Comparison of ENCODE assay signal across 19 cellular contexts in the genomic region with DNA sequence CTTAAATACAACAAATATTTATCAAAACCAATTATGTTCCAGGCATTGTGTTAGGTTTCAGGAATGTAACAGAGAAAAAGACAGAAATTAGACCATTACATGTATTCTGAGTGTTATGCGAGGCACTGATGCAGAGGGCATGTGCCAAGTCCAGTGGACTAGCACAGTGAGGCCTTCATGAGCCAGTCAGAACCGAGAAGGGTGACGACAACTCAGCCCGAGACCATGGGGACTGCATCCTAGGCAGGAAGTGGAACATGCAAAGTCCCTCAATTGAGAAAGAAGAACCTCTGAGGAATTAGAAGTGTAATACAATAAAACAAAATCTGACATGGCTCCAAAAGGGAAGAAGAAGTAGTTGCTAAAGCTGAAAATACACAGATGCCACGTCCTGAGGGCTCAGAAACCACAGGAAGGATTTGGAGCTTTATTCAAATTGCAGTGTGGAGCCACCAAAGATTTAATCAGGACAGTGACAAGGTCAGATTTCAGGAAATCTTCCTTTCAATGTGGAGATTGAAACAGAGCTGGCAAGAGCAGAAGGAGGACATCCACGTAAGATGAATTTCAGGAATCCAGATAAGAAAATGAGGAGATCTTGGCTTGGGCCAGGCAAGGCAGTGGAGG.
A peak's percentile ranks its signal among the peaks of the same experiment; 100 is the strongest.
DNase-seq lines count a peak whose midpoint lies in the region; ATAC-seq and TF ChIP-seq lines count a peak whose summit lies in the region.
"Had no signal": no experiment of that assay in that cellular context is flagged by ENCODE, and none has a peak within 500 bp of the region (broad histone marks: within the 10 kb centered on the region; RNA-seq: fewer than 3 reads in every experiment).

No MANE protein-coding gene starts in this region.

- no peaks in the 10 kb centered on the region for H3K9me3 Mint-ChIP-seq in activated CD4-positive, alpha-beta T cell treated with anti-CD3 and anti-CD28 coated beads, Interleukin-2, amount 10 ng/mL, durations not matched to agents 7 days and 5 days
- H3K9me3 Mint-ChIP-seq: activated naive CD8-positive, alpha-beta T cell treated with anti-CD3 and anti-CD28 coated beads for 36 hours; CD4-positive, alpha-beta T cell; stimulated activated naive CD8-positive, alpha-beta T cell treated with anti-CD3 and anti-CD28 coated beads, Interleukin-15, amount 100 ng/mL, for 72 hours; T-helper 1 cell treated with Interleukin-12 subunit alpha and Interleukin-12 subunit beta and Interleukin-4 antibody, amounts not matched to agents 30 μg/mL and 1 μg/mL, for 36 hours had no signal

- POLR2A ChIA-PET in activated CD4-positive, alpha-beta T cell treated with anti-CD3 and anti-CD28 coated beads, Interleukin-2, amount 10 ng/mL, durations not matched to agents 7 days and 5 days (lab: Charles Lee): no interaction called here

- CTCF ChIA-PET in activated CD4-positive, alpha-beta T cell treated with anti-CD3 and anti-CD28 coated beads, Interleukin-2, amount 10 ng/mL, durations not matched to agents 7 days and 5 days (lab: Charles Lee): no interaction called here

- TF ChIP-seq CTCF in osteoblast (IDR thresholded peaks at IDR 0.05; ENCODE audit: extremely low read depth, low read depth, low read length): no peak

- DNase-seq in osteoblast (ENCODE audit: insufficient read length, low spot score, missing footprints) (no peak), G401 (ENCODE audit: low spot score) (no peak), anterior cingulate cortex (lab: John Stamatoyannopoulos, UW) (no peak)
- DNase-seq in activated CD4-positive, alpha-beta T cell treated with anti-CD3 and anti-CD28 coated beads, Interleukin-2, amount 10 ng/mL, durations not matched to agents 7 days and 5 days: no peak
- DNase-seq: activated CD4-positive, CD25-positive, alpha-beta regulatory T cell treated with anti-CD3 and anti-CD28 coated beads, Interleukin-2, amount 50 U/mL, for 72 hours; activated naive CD8-positive, alpha-beta T cell treated with anti-CD3 and anti-CD28 coated beads for 36 hours; activated T-cell treated with anti-CD3 and anti-CD28 coated beads for 4 hours; CD4-positive, alpha-beta T cell; cerebellar nuclear complex; left colon; naive thymus-derived CD8-positive, alpha-beta T cell; NCI-H1092; NCI-H446; stimulated activated naive CD8-positive, alpha-beta T cell treated with anti-CD3 and anti-CD28 coated beads, Interleukin-15, amount 100 ng/mL, for 72 hours had no signal

- H3K4me1 ChIP-seq in osteoblast (ENCODE audit: insufficient read depth, low read length): peaks cover 36% of the 10 kb centered on the region

- no peak overlapping the region for H3K4me2 ChIP-seq in osteoblast (ENCODE audit: insufficient read depth, low read length)

- no peaks in the 10 kb centered on the region for H3K27me3 ChIP-seq in osteoblast (ENCODE audit: insufficient read depth, low read length)

- H3K36me3 Mint-ChIP-seq in activated CD4-positive, alpha-beta T cell treated with anti-CD3 and anti-CD28 coated beads, Interleukin-2, amount 10 ng/mL, durations not matched to agents 7 days and 5 days (ENCODE audit: low read depth): no peaks in the 10 kb centered on the region
- H3K36me3 Mint-ChIP-seq: activated naive CD8-positive, alpha-beta T cell treated with anti-CD3 and anti-CD28 coated beads for 36 hours; naive thymus-derived CD8-positive, alpha-beta T cell had no signal

- peaks cover 8% of the 10 kb centered on the region for H3K79me2 ChIP-seq in osteoblast (ENCODE audit: insufficient read depth, low read length)

- no peaks in the 10 kb centered on the region for H3K4me1 Mint-ChIP-seq in activated CD4-positive, alpha-beta T cell treated with anti-CD3 and anti-CD28 coated beads, Interleukin-2, amount 10 ng/mL, durations not matched to agents 7 days and 5 days
- H3K4me1 Mint-ChIP-seq: activated naive CD8-positive, alpha-beta T cell treated with anti-CD3 and anti-CD28 coated beads for 36 hours; naive thymus-derived CD8-positive, alpha-beta T cell; stimulated activated naive CD8-positive, alpha-beta T cell treated with anti-CD3 and anti-CD28 coated beads, Interleukin-15, amount 100 ng/mL, for 72 hours had no signal

- in situ Hi-C loops in G401 (cut with HindIII; ENCODE audit: low sequenced_read_pairs): no loop called here

- H2AFZ ChIP-seq in osteoblast (ENCODE audit: low read length): no peak overlapping the region

- no peaks in the 10 kb centered on the region for H3K9me3 ChIP-seq in osteoblast (ENCODE audit: low read depth, low read length)

- no peak overlapping the region for H3K27ac Mint-ChIP-seq in activated CD4-positive, alpha-beta T cell treated with anti-CD3 and anti-CD28 coated beads, Interleukin-2, amount 10 ng/mL, durations not matched to agents 7 days and 5 days
- H3K27ac Mint-ChIP-seq: activated naive CD8-positive, alpha-beta T cell treated with anti-CD3 and anti-CD28 coated beads for 36 hours; CD4-positive, alpha-beta T cell; T-helper 1 cell treated with Interleukin-12 subunit alpha and Interleukin-12 subunit beta and Interleukin-4 antibody, amounts not matched to agents 30 μg/mL and 1 μg/mL, for 36 hours had no signal

- H3K27ac ChIP-seq in osteoblast (ENCODE audit: low read depth, low read length): peak overlapping the region; percentile 14

- no peaks in the 10 kb centered on the region for H3K36me3 ChIP-seq in osteoblast (ENCODE audit: insufficient read depth, low read length)

- ATAC-seq in GM18868 (IDR thresholded peaks at IDR 0.05; ENCODE audit: unreplicated experiment) (peak; percentile 58), GM21825 (IDR thresholded peaks at IDR 0.05; ENCODE audit: unreplicated experiment) (peak; percentile 64), SK-N-SH treated with all-trans-retinoic acid at 6 μM for 48 hours (peak; percentile 9; the same call in 1 of the 3 replicates)
- no peak for ATAC-seq in activated CD4-positive, CD25-positive, alpha-beta regulatory T cell treated with anti-CD3 and anti-CD28 coated beads, Interleukin-2, amount 50 U/mL, for 24 hours
- ATAC-seq: left colon; naive thymus-derived CD8-positive, alpha-beta T cell; stimulated activated naive CD8-positive, alpha-beta T cell treated with anti-CD3 and anti-CD28 coated beads, Interleukin-15, amount 100 ng/mL, for 72 hours had no signal

- no peaks in the 10 kb centered on the region for H3K27me3 Mint-ChIP-seq in activated CD4-positive, alpha-beta T cell treated with anti-CD3 and anti-CD28 coated beads, Interleukin-2, amount 10 ng/mL, durations not matched to agents 7 days and 5 days
- H3K27me3 Mint-ChIP-seq: activated naive CD8-positive, alpha-beta T cell treated with anti-CD3 and anti-CD28 coated beads for 36 hours; CD4-positive, alpha-beta T cell; stimulated activated naive CD8-positive, alpha-beta T cell treated with anti-CD3 and anti-CD28 coated beads, Interleukin-15, amount 100 ng/mL, for 72 hours had no signal

- H3K4me3 Mint-ChIP-seq in activated CD4-positive, alpha-beta T cell treated with anti-CD3 and anti-CD28 coated beads, Interleukin-2, amount 10 ng/mL, durations not matched to agents 7 days and 5 days: no peak overlapping the region
- H3K4me3 Mint-ChIP-seq: activated naive CD8-positive, alpha-beta T cell treated with anti-CD3 and anti-CD28 coated beads for 36 hours; CD4-positive, alpha-beta T cell; naive thymus-derived CD8-positive, alpha-beta T cell; stimulated activated naive CD8-positive, alpha-beta T cell treated with anti-CD3 and anti-CD28 coated beads, Interleukin-15, amount 100 ng/mL, for 72 hours; T-helper 1 cell treated with Interleukin-12 subunit alpha and Interleukin-12 subunit beta and Interleukin-4 antibody, amounts not matched to agents 30 μg/mL and 1 μg/mL, for 36 hours had no signal

- H3K4me3 ChIP-seq in osteoblast (ENCODE audit: insufficient read depth, low read length): no peak overlapping the region

- H4K20me1 ChIP-seq in osteoblast (ENCODE audit: insufficient read depth, low read length): no peaks in the 10 kb centered on the region

TF ChIP-seq in SK-N-SH treated with all-trans-retinoic acid at 6 μM for 48 hours, 23 proteins besides CTCF, POLR2A, EP300 and RAD21 (continues in another document):
- TF ChIP-seq, protein P1, sequence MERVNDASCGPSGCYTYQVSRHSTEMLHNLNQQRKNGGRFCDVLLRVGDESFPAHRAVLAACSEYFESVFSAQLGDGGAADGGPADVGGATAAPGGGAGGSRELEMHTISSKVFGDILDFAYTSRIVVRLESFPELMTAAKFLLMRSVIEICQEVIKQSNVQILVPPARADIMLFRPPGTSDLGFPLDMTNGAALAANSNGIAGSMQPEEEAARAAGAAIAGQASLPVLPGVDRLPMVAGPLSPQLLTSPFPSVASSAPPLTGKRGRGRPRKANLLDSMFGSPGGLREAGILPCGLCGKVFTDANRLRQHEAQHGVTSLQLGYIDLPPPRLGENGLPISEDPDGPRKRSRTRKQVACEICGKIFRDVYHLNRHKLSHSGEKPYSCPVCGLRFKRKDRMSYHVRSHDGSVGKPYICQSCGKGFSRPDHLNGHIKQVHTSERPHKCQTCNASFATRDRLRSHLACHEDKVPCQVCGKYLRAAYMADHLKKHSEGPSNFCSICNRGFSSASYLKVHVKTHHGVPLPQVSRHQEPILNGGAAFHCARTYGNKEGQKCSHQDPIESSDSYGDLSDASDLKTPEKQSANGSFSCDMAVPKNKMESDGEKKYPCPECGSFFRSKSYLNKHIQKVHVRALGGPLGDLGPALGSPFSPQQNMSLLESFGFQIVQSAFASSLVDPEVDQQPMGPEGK (CRISPR knock-in tag; IDR thresholded peaks at IDR 0.05; ENCODE audit: borderline replicate concordance): no peak
- no peak for TF ChIP-seq GLIS3 (CRISPR knock-in tag; IDR thresholded peaks at IDR 0.05)
- TF ChIP-seq CSDC2 (CRISPR knock-in tag; IDR thresholded peaks at IDR 0.05): no peak
- TF ChIP-seq SNAI2 (CRISPR knock-in tag; IDR thresholded peaks at IDR 0.05): no peak

Comparison
In these comparisons a context has a peak if more than half of its experiments do, and no peak if none do; other contexts are left out.
1. ATAC-seq: peak in GM18868 (single experiment), GM21825 (single experiment) and SK-N-SH treated with all-trans-retinoic acid at 6 μM for 48 hours (single experiment); none in activated CD4-positive, CD25-positive, alpha-beta regulatory T cell treated with anti-CD3 and anti-CD28 coated beads, Interleukin-2, amount 50 U/mL, for 24 hours (0 of 2).